Comparison of ENCODE assay signal across 2 cellular contexts in the genomic region with DNA sequence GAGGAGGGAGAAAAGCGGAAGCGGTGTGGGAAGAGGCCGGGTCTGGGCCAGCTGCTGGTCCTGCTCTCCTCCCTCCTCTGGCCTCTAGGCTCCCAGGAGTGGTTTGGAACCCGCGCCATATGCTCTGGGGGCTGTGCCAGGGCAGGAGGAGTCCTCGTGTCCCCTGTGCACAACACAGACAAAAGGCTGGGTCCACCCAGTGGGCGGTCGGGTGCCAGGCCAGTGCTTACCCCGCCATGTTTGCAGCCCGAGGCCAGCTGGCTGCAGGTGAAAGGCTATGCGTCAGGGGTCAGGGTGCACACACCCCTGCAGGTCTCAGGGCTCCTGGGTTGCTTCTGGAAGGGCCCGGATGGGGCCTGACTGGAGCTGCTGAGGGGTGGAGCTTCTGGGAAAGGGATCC. TPM values are rescaled to one million over a fixed set of nuclear protein-coding genes. Genes with fewer than 3 reads are reported as not detected.
"Had no signal": no experiment of that assay in that cellular context is flagged by ENCODE, and none has a peak within 500 bp of the region (broad histone marks: within the 10 kb centered on the region; RNA-seq: fewer than 3 reads in every experiment).

No MANE protein-coding gene starts in this region.

RNA-seq across cellular contexts. Expression of a gene that starts 14.7 kb away (rescaled TPM):
- total RNA-seq: HT-29 had no signal
- polyA plus RNA-seq: IgD-negative memory B cell had no signal
